Comparison of ENCODE assay signal across 8 cellular contexts in the genomic region with DNA sequence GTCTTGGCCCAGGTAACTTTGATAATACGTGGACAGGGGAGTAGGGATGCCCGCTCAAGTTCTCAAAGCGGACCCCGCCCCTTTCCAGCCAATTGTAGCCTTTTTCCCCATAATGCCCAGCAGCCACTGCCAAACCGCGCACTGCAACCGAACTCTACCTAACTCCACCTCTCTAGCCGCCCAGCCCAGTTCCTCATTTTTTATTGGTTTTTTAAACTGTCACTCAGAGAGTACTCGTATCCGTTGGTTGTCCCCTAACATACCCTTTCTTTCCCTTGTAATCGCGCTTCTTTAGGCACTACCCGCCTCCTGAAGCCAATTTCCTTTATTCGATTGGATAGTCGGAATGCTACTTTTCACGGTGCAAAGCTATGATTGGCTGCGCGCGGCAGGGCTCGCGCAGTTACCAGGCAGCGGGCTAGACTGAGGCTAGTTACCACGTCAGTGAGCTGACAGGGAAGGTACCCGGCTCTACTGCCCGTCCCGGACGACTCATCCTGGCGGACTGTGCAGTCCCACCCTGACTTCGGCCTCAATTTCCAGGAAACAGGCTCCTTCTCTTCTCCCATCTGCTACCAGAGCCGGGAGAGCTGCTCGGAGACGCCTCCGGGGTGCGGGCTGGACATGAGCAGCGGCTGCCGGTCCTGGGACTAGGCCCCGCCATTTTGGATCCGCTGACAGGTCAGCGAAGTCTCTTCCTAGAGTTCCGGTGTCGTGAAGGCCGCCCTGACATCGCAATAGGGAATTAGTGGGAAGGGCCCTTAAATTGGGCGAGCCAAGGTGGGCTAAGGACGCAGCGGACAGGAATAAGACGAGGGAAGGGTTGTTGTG. TPM values are rescaled to one million over a fixed set of nuclear protein-coding genes. Genes with fewer than 3 reads are reported as not detected.
DNase-seq lines count a peak whose midpoint lies in the region; ATAC-seq and TF ChIP-seq lines count a peak whose summit lies in the region.

A gene with protein sequence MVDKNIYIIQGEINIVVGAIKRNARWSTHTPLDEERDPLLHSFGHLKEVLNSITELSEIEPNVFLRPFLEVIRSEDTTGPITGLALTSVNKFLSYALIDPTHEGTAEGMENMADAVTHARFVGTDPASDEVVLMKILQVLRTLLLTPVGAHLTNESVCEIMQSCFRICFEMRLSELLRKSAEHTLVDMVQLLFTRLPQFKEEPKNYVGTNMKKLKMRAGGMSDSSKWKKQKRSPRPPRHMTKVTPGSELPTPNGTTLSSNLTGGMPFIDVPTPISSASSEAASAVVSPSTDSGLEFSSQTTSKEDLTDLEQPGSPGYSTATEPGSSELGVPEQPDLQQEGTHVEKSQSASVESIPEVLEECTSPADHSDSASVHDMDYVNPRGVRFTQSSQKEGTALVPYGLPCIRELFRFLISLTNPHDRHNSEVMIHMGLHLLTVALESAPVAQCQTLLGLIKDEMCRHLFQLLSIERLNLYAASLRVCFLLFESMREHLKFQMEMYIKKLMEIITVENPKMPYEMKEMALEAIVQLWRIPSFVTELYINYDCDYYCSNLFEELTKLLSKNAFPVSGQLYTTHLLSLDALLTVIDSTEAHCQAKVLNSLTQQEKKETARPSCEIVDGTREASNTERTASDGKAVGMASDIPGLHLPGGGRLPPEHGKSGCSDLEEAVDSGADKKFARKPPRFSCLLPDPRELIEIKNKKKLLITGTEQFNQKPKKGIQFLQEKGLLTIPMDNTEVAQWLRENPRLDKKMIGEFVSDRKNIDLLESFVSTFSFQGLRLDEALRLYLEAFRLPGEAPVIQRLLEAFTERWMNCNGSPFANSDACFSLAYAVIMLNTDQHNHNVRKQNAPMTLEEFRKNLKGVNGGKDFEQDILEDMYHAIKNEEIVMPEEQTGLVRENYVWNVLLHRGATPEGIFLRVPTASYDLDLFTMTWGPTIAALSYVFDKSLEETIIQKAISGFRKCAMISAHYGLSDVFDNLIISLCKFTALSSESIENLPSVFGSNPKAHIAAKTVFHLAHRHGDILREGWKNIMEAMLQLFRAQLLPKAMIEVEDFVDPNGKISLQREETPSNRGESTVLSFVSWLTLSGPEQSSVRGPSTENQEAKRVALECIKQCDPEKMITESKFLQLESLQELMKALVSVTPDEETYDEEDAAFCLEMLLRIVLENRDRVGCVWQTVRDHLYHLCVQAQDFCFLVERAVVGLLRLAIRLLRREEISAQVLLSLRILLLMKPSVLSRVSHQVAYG (N-terminal part only) (plus strand): TSS at position 432 of the 831 bp plus-strand sequence. CDS start 13,407 bp downstream, outside the sequence.

- intact Hi-C loops in PC-9 (cut with micrococcal nuclease; ENCODE audit: unreplicated experiment) (no loop called here), mucosa of descending colon (cut with DNase I, micrococcal nuclease) (no loop called here)

- H3K36me3 ChIP-seq in PC-9 (ENCODE audit: low read depth) (no peaks in the 10 kb centered on the region), mucosa of descending colon (ENCODE audit: low read depth) (no peaks in the 10 kb centered on the region)

- TF ChIP-seq CTCF in PC-9 (conservative IDR thresholded peaks at IDR 0.05) = no peak
- TF ChIP-seq CTCF in mucosa of descending colon (IDR thresholded peaks at IDR 0.05) = no peak

- CTCF ChIA-PET in PC-9 (lab: Charles Lee) = interaction anchor here (0.7 kb wide), 1 partner anchor 15 kb away, joined by 3 read pairs; no protein-coding TSS in a partner anchor

- H3K4me1 ChIP-seq in PC-9 (replicated peaks; ENCODE audit: insufficient read depth) (peaks cover 23% of the 10 kb centered on the region), mucosa of descending colon (ENCODE audit: low read depth) (peaks cover 59% of the 10 kb centered on the region)

- no TSS peak for BruUV-seq in PC-9 (replicated peaks; lab: Mats Ljungman, UMichigan)

- no peaks in the 10 kb centered on the region for H3K27me3 ChIP-seq in PC-9 (ENCODE audit: insufficient read depth, low read depth)

- H3K9me3 ChIP-seq in PC-9 (ENCODE audit: insufficient read depth, low read depth) (no peaks in the 10 kb centered on the region), mucosa of descending colon (no peaks in the 10 kb centered on the region)

- H3K27ac ChIP-seq in PC-9 (no peak within 1 kb of the TSS), epithelial cell of prostate (peak within 1 kb of the TSS; percentile 78)

- peaks cover 47% of the 10 kb centered on the region for H3K79me2 ChIP-seq in PC-9 (ENCODE audit: low read depth)

- H3F3A ChIP-seq in PC-9 (ENCODE audit: insufficient read depth, low read depth) = no peaks in the 10 kb centered on the region

- H3K9me2 ChIP-seq in PC-9 (ENCODE audit: insufficient read depth) = no peaks in the 10 kb centered on the region

- POLR2A ChIA-PET in PC-9 (lab: Charles Lee; ENCODE audit: unreplicated experiment) = interaction anchor here (0.6 to 0.7 kb wide), 5 partner anchors 8 to 988 kb away, joined by 3 to 8 read pairs (median 3); no protein-coding TSS in a partner anchor

- peak within 1 kb of the TSS; percentile 97 for H3K4me3 ChIP-seq in Jurkat, Clone E6-1 (ENCODE audit: low read length)
- H3K4me3 ChIP-seq in PC-9 = peak within 1 kb of the TSS; percentile 98
- peak within 1 kb of the TSS; percentile 54 for H3K4me3 ChIP-seq in mucosa of descending colon

- H4K20me1 ChIP-seq in PC-9 (ENCODE audit: insufficient read depth) = peaks cover 5% of the 10 kb centered on the region

- peak within 1 kb of the TSS; percentile 93 for H3K4me2 ChIP-seq in PC-9

- peak; percentile 100 for DNase-seq in DMS153 (lab: John Stamatoyannopoulos, UW)
- peak; percentile 100 for DNase-seq in Jurkat, Clone E6-1 (ENCODE audit: low read depth, low spot score)
- peak; percentile 82 to 97 for DNase-seq in PC-9
- DNase-seq in activated T-cell treated with anti-CD3 and anti-CD28 coated beads, Interleukin-2, amount 50 U/mL, for 1 hour = peak; percentile 85
- DNase-seq in epithelial cell of prostate (ENCODE audit: low read depth, low spot score) = peak; percentile 99
- peak; percentile 92 to 95 (median 94) for DNase-seq in mucosa of descending colon
- DNase-seq in stimulated activated CD8-positive, alpha-beta memory T cell treated with anti-CD3 and anti-CD28 coated beads, Interleukin-4, amount 100 ng/mL, for 24 hours (ENCODE audit: low read depth) = peak; percentile 74

- peak within 1 kb of the TSS; percentile 90 for H2AFZ ChIP-seq in PC-9

- ATAC-seq in GM21619 (IDR thresholded peaks at IDR 0.05; ENCODE audit: unreplicated experiment) (peak; percentile 85), mucosa of descending colon (peak; percentile 90)

RNA-seq across cellular contexts. Expression of the gene that starts here (rescaled TPM):
- polyA plus RNA-seq in Jurkat, Clone E6-1 (2012; ENCODE audit: insufficient read depth, insufficient read length) = 23.2 TPM
- total RNA-seq in PC-9 (2021) = 18.6 and 28.3 TPM in 2 replicates
- total RNA-seq in mucosa of descending colon = 10 to 100 TPM; 51.9 to 67.8 (median 62.9) TPM
